ENCODE assay signal across 17 cellular contexts in the genomic region with DNA sequence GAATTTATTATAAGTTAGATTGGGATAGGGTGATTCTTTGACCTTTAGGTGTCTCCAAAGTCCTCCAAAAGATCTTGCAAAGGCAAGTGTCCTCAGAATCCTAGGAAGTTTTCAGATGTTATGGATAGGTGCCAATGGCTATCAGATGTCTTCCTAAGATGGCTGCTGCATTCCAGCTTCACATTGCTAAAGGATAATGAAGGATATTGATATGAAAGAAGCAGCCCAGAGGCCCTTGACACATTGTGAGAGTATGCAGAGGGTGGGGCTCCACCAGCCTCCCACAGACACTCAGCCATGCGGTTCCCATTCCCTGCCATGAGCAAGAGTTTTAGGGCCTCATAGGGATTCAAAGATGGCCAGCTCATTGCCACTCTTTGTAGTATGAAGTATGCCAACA. TPM values are rescaled to one million over a fixed set of nuclear protein-coding genes. Genes with fewer than 3 reads are reported as not detected.
DNase-seq lines count a peak whose midpoint lies in the region; ATAC-seq and TF ChIP-seq lines count a peak whose summit lies in the region.
"Had no signal": no experiment of that assay in that cellular context is flagged by ENCODE, and none has a peak within 500 bp of the region (broad histone marks: within the 10 kb centered on the region; RNA-seq: fewer than 3 reads in every experiment).

No MANE protein-coding gene starts in this region.

- no peak for TF ChIP-seq POLR2A in breast epithelium (IDR thresholded peaks at IDR 0.05)

- TF ChIP-seq CTCF in mammary epithelial cell (conservative IDR thresholded peaks at IDR 0.05 in 1 of 2, IDR thresholded peaks at IDR 0.05 in 1 of 2; ENCODE audit: extremely low read depth in 1 of 2, insufficient read depth in 1 of 2, low read depth in 1 of 2, low read length in 2 of 2) (no peak), breast epithelium (IDR thresholded peaks at IDR 0.05) (no peak)

- H2AFZ ChIP-seq in mammary epithelial cell (ENCODE audit: low read depth, low read length), result no peak overlapping the region

- H3K4me1 ChIP-seq in mammary epithelial cell (ENCODE audit: insufficient read depth, low read length), result peaks cover 9% of the 10 kb centered on the region
- H3K4me1 ChIP-seq in breast epithelium, result no peaks in the 10 kb centered on the region
- H3K4me1 ChIP-seq: BLaER1 treated with 17β-estradiol and CSF1 and Interleukin-3, amounts not matched to agents 10 nM and 100 nM had no signal

- BruUV-seq in mammary epithelial cell (replicated peaks; lab: Mats Ljungman, UMichigan), result no TSS peak

- in situ Hi-C loops in mammary epithelial cell (cut with MboI; ENCODE audit: low sequenced_read_pairs in 2 of 2), result no loop called here

- H3K36me3 ChIP-seq in mammary epithelial cell (ENCODE audit: insufficient read depth, low read length) (no peaks in the 10 kb centered on the region), breast epithelium (no peaks in the 10 kb centered on the region)
- H3K36me3 ChIP-seq: BLaER1 treated with 17β-estradiol and CSF1 and Interleukin-3, amounts not matched to agents 10 nM and 100 nM had no signal

- H3K4me3 ChIP-seq in mammary epithelial cell (replicated peaks in 1 of 3; ENCODE audit: insufficient read depth in 1 of 3, low read depth in 2 of 3, low read length in 3 of 3), result no peak overlapping the region
- H3K4me3 ChIP-seq in breast epithelium, result no peak overlapping the region
- H3K4me3 ChIP-seq: BLaER1 treated with 17β-estradiol and CSF1 and Interleukin-3, amounts not matched to agents 10 nM and 100 nM had no signal

- H4K20me1 ChIP-seq in mammary epithelial cell (ENCODE audit: insufficient read depth, low read length), result no peaks in the 10 kb centered on the region
- H4K20me1 ChIP-seq: BLaER1 treated with 17β-estradiol and CSF1 and Interleukin-3, amounts not matched to agents 10 nM and 100 nM had no signal

- dilution Hi-C loops in mammary epithelial cell (cut with HindIII; ENCODE audit: low sequenced_read_pairs), result no loop called here

- CTCF ChIA-PET in mammary epithelial cell (lab: Charles Lee; ENCODE audit: low non-redundant PET), result no interaction called here

- H3K79me2 ChIP-seq in mammary epithelial cell (ENCODE audit: insufficient read depth, low read length), result no peaks in the 10 kb centered on the region

- peak; percentile 35 for DNase-seq in mammary epithelial cell
- DNase-seq in breast epithelium (ENCODE audit: low spot score in 2 of 2), result no peak
- peak; percentile 51 for DNase-seq in M059J (ENCODE audit: low read depth)
- peak; percentile 61 for DNase-seq in fibroblast of peridontal ligament (ENCODE audit: extremely low read depth)
- DNase-seq in stromal cell of bone marrow (ENCODE audit: low read depth), result peak; percentile 18
- DNase-seq in left ventricle myocardium superior, result no peak
- no peak for DNase-seq in NCI-H146 treated with DMSO at 0.1 percent for 48 hours (lab: John Stamatoyannopoulos, UW; ENCODE audit: unreplicated experiment)
- DNase-seq in dedifferentiated amniotic fluid mesenchymal stem cell (ENCODE audit: extremely low spot score), result no peak
- DNase-seq: DMS 273 treated with DMSO at 0.1 percent for 48 hours, Kasumi-1, NCI-H1930, NCI-H446, RPMI8226 had no signal

- no peak overlapping the region for H3K9ac ChIP-seq in mammary epithelial cell (ENCODE audit: insufficient read depth, low read length)
- H3K9ac ChIP-seq: BLaER1 treated with 17β-estradiol and CSF1 and Interleukin-3, amounts not matched to agents 10 nM and 100 nM had no signal

- intact Hi-C loops in mammary epithelial cell (cut with micrococcal nuclease) (no loop called here), breast epithelium (cut with DNase I; ENCODE audit: low total_unique reads) (no loop called here), left ventricle myocardium superior (cut with micrococcal nuclease) (no loop called here)

- ATAC-seq in left ventricle myocardium superior, result no peak

- H3K27ac ChIP-seq in mammary epithelial cell (ENCODE audit: insufficient read depth, low read depth, low read length), result no peak overlapping the region
- no peak overlapping the region for H3K27ac ChIP-seq in breast epithelium
- H3K27ac ChIP-seq: 22Rv1; BLaER1 treated with 17β-estradiol and CSF1 and Interleukin-3, amounts not matched to agents 10 nM and 100 nM had no signal

- no peak overlapping the region for H3K4me2 ChIP-seq in mammary epithelial cell (ENCODE audit: insufficient read depth, low read depth, low read length)
- H3K4me2 ChIP-seq: BLaER1 treated with 17β-estradiol and CSF1 and Interleukin-3, amounts not matched to agents 10 nM and 100 nM had no signal

- 44% methylated on average over 1 of the region's 1 CpG for WGBS in mammary epithelial cell (ENCODE audit: low coverage, missing lambda C conversion rate)

- H3K9me3 ChIP-seq in mammary epithelial cell (replicated peaks; ENCODE audit: insufficient read depth, low read length) (no peaks in the 10 kb centered on the region), breast epithelium (peaks cover 0 to 4% of the 10 kb centered on the region in 2 donors)

- no peaks in the 10 kb centered on the region for H3K27me3 ChIP-seq in mammary epithelial cell (ENCODE audit: insufficient read depth, low read length)
- H3K27me3 ChIP-seq in breast epithelium, result no peaks in the 10 kb centered on the region
- H3K27me3 ChIP-seq: BLaER1 treated with 17β-estradiol and CSF1 and Interleukin-3, amounts not matched to agents 10 nM and 100 nM had no signal

RNA-seq across cellular contexts. Expression of gene GLYATL2, which starts 22.3 kb away (rescaled TPM):
- total RNA-seq in mammary epithelial cell (1 to 10 TPM in 1 of 2 donors, under 1 TPM in 1; 0.96 to 1.0 TPM), breast epithelium (10 to 100 TPM in 1 of 3 donors, 1 to 10 TPM in 2; 1.3 to 38.3 (median 1.8) TPM), left ventricle myocardium superior (0.50 TPM)
- polyA plus RNA-seq in mammary epithelial cell, result 0.61 TPM
- polyA minus RNA-seq in mammary epithelial cell, result not detected
- total RNA-seq in M059J (2014; rRNA removed; shearing (Covaris generic)), result 6.3 and 14.5 TPM in 2 replicates
- total RNA-seq: HT-29 had no signal
- polyA plus RNA-seq: IgD-negative memory B cell had no signal

Comparison
In these comparisons a context has a peak if more than half of its experiments do, and no peak if none do; other contexts are left out.
1. DNase-seq: peak in mammary epithelial cell (single experiment), M059J (single experiment), fibroblast of peridontal ligament (single experiment) and stromal cell of bone marrow (single experiment); none in breast epithelium (0 of 2), left ventricle myocardium superior (single experiment), NCI-H146 treated with DMSO at 0.1 percent for 48 hours (single experiment) and dedifferentiated amniotic fluid mesenchymal stem cell (single experiment).